1 cellular context compared by ENCODE assay signal in the genomic region with DNA sequence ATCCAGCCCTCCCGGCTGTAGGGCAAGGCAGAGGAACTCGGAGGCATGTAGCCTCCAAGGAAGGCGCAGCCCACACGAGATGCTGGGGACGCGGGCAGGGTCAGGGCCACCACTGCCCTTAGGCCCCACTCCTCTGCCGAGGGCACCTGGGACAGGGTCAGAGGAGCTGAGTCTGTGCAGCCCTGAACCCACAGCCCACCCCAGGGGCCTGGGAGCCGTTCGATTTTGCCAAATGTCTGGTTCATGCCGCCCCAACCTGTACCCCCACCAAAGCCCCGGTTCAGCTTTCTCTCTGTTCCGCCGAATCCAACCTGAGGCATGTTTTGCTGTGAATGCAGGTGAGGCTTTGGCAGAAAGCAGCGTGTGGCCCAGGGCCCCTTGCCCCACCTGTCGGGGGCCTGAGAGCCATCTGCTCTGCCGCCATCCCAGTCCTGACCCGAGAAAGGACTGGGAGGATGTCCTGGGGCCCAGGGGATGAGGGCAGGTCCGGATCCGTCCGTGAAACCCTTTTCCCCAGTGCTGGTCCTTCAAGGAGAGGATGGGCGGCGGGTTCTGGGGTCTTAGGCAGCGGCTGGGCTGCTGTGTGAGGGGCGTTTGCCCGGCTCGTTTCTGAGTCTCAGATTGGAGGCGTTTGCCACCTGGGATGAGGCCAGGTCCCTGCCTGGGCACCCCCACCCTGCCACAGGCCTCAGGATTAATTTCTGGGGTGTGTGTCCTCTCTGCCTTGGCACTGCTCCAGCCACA.
TF ChIP-seq lines count a peak whose summit lies in the region.

No MANE protein-coding gene starts in this region.

TF ChIP-seq in H1, 55 proteins besides CTCF, POLR2A, EP300 and RAD21:
- TF ChIP-seq NANOG (IDR thresholded peaks at IDR 0.05; ENCODE audit: insufficient read depth, low read depth, low read length, poor library complexity, severe bottlenecking) (no peak), HDAC6 (IDR thresholded peaks at IDR 0.05; ENCODE audit: low read depth, low read length) (no peak)
- TF ChIP-seq, protein P1, sequence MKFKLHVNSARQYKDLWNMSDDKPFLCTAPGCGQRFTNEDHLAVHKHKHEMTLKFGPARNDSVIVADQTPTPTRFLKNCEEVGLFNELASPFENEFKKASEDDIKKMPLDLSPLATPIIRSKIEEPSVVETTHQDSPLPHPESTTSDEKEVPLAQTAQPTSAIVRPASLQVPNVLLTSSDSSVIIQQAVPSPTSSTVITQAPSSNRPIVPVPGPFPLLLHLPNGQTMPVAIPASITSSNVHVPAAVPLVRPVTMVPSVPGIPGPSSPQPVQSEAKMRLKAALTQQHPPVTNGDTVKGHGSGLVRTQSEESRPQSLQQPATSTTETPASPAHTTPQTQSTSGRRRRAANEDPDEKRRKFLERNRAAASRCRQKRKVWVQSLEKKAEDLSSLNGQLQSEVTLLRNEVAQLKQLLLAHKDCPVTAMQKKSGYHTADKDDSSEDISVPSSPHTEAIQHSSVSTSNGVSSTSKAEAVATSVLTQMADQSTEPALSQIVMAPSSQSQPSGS (IDR thresholded peaks at IDR 0.05; ENCODE audit: low read length), result no peak
